Comparison of ENCODE assay signal across 8 cellular contexts in the genomic region with DNA sequence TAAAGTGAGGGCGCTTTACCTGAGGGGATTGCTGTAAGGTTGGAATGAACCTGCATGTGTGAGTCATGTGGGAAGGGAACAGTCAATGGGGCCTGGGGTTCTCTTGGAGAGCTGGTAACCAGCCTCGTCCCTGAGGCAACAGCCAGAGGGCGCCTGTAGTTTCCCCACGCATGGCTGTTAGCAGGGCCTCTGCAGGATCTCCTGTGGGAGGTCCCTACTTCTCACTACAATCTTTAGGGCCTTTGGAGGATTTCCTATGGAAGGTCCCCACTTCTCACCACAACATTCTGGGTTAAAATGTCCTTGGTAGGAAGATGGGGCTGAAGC. TPM values are rescaled to one million over a fixed set of nuclear protein-coding genes. Genes with fewer than 3 reads are reported as not detected.
DNase-seq lines count a peak whose midpoint lies in the region; ATAC-seq and TF ChIP-seq lines count a peak whose summit lies in the region.
"Not testable (repeated sequence)": the region's sequence is repeated elsewhere in the genome, so short reads cannot be mapped to it uniquely, and the experiment has no call there.

No MANE protein-coding gene starts in this region.

- peak in 49 of 56 donors; percentile 19 to 60 (median 41) for TF ChIP-seq CTCF in dorsolateral prefrontal cortex (IDR thresholded peaks at IDR 0.05 in 54 of 56, conservative IDR thresholded peaks at IDR 0.05 in 2 of 56; ENCODE audit: low read depth in 1 of 56, partially characterized antibody in 56 of 56)

- not testable (repeated sequence) for H2AFZ ChIP-seq in ACC112 (ENCODE audit: low read length, unreplicated experiment)

- H3K79me2 ChIP-seq in ACC112 (ENCODE audit: control insufficient read depth, insufficient read depth, low read length, unreplicated experiment) = not testable (repeated sequence)

- not testable (repeated sequence) for H3K36me3 ChIP-seq in ACC112 (ENCODE audit: insufficient read depth, low read length)

- peaks cover 20% of the 10 kb centered on the region; the same call in 1 of the 2 replicates for H3K27me3 ChIP-seq in ACC112 (ENCODE audit: insufficient read depth, low read length)
- H3K27me3 ChIP-seq in dorsolateral prefrontal cortex = not testable (repeated sequence)

- intact Hi-C loops in dorsolateral prefrontal cortex (cut with DNase I) = loop anchor here in 1 of 2 donors (10.0 kb wide), 1 partner anchor 254 kb away; a partner anchor contains a TSS

- 0 out of 2 replicates have a peak overlapping the region, but pooled peaks have one; percentile 47 for H3K4me3 ChIP-seq in ACC112 (ENCODE audit: low read depth, low read length)
- peak overlapping the region in 57 of 59 donors; percentile 11 to 61 (median 44) for H3K4me3 ChIP-seq in dorsolateral prefrontal cortex

- not testable (repeated sequence) for H3K27ac ChIP-seq in ACC112 (ENCODE audit: low read depth, low read length)
- peak overlapping the region in 56 of 59 donors; percentile 1 to 91 (median 82) for H3K27ac ChIP-seq in dorsolateral prefrontal cortex

- not testable (repeated sequence) for H3K4me1 ChIP-seq in ACC112 (ENCODE audit: control insufficient read depth, insufficient read depth, low read length, unreplicated experiment)

- ATAC-seq in GM18498 (IDR thresholded peaks at IDR 0.05; ENCODE audit: unreplicated experiment) (peak; percentile 21), HG02759 (IDR thresholded peaks at IDR 0.05; ENCODE audit: unreplicated experiment) (peak; percentile 9)

- peak; percentile 58 for DNase-seq in NAMALWA (ENCODE audit: low spot score)
- peak; percentile 21 for DNase-seq in activated T-cell treated with anti-CD3 and anti-CD28 coated beads for 48 hours (ENCODE audit: low read depth)
- DNase-seq in dorsolateral prefrontal cortex = peak in 9 of 10 donors; percentile 47 to 76 (median 71)
- DNase-seq in islet precursor cell = peak; percentile 81
- peak; percentile 50 for DNase-seq in putamen (ENCODE audit: low spot score)

RNA-seq across cellular contexts. Expression of a gene that starts 19.5 kb away (rescaled TPM):
- total RNA-seq in dorsolateral prefrontal cortex = 100 to 1,000 TPM in 112 of 120 experiments, 10 to 100 TPM in 8; 91.6 to 167 (median 125) TPM

RNA-seq across cellular contexts. Expression of a gene that starts 23.6 kb away (rescaled TPM):
- total RNA-seq in dorsolateral prefrontal cortex = 10 to 100 TPM in 3 of 120 experiments, 1 to 10 TPM in 114, under 1 TPM in 3; 0.91 to 13.4 (median 4.5) TPM

Comparison
In these comparisons a context has a peak if more than half of its experiments do, and no peak if none do; other contexts are left out.
1. DNase-seq: peak in every context shown above with its lines; median percentile 81 in islet precursor cell; 71 in dorsolateral prefrontal cortex; 58 in NAMALWA; 50 in putamen; 21 in activated T-cell treated with anti-CD3 and anti-CD28 coated beads for 48 hours.